ENCODE assay signal across 25 cellular contexts in the genomic region with DNA sequence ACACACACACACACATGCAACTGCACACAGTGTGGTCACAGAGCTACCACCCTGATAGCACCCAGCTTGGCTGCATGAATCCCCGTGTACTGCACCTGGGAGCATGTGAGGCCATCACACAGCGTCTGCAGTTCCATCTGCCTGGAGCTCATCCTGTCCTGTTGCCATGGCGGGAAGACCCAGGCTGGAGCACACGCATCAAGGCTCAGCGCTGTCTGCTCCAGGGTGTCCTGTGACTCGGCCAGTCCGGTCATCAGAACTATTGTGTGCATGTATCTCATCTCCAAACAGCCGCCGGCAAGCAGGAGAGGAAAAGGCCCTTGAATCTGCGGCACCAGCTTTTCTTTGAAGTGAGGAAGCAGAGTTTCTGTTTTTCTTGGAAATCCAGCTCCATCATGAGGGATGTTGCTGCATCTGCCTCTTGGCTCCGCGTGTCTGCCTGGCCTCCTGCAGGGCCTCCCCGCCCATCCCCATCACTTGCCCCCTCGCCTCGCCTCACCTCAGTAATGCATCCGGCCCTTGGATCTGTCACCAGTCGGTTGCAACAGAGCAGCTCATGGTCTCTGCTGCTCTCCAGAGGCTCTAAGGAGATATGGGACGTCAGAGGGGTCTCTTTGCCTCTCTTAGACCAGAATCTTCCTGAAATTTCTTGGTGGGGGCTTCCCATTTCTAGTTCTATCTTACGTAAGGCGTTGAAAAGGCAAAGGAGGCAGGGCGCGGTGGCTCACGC. TPM values are rescaled to one million over a fixed set of nuclear protein-coding genes. Genes with fewer than 3 reads are reported as not detected.
"Had no signal": no experiment of that assay in that cellular context is flagged by ENCODE, and none has a peak within 500 bp of the region (broad histone marks: within the 10 kb centered on the region; RNA-seq: fewer than 3 reads in every experiment).

No MANE protein-coding gene starts in this region.

- H3K27me3 ChIP-seq: cardiac muscle cell, sigmoid colon, upper lobe of left lung had no signal

- H3K9ac ChIP-seq: parathyroid adenoma had no signal

- H3K4me3 Mint-ChIP-seq: activated T-cell treated with anti-CD3 and anti-CD28 coated beads, Interleukin-2, amount 50 U/mL, for 72 hours; natural killer cell; stimulated activated memory B cell treated with anti-CD40 and anti-IgM and Interleukin-4, amounts not matched to agents 10 μg/mL and 1 μg/mL and 100 μg/mL, for 72 hours had no signal

- H2AFZ ChIP-seq: parathyroid adenoma had no signal

- H3K4me1 Mint-ChIP-seq: natural killer cell; stimulated activated memory B cell treated with anti-CD40 and anti-IgM and Interleukin-4, amounts not matched to agents 10 μg/mL and 1 μg/mL and 100 μg/mL, for 72 hours had no signal

- DNase-seq: activated CD4-positive, alpha-beta T cell treated with anti-CD3 and anti-CD28 coated beads, Interleukin-2, amount 50 U/mL, for 4 hours; activated effector memory CD4-positive, alpha-beta T cell treated with anti-CD3 and anti-CD28 coated beads, Interleukin-2, amount 50 U/mL, for 16 hours; activated T-cell treated with anti-CD3 and anti-CD28 coated beads, Interleukin-2, amount 50 U/mL, for 72 hours; amniotic stem cell; foreskin keratinocyte; hippocampal formation; left cardiac atrium; mesenchymal stem cell; natural killer cell; sigmoid colon; spleen; stimulated activated CD4-positive, alpha-beta T cell treated with anti-CD3 and anti-CD28 coated beads, Interleukin-4, amount 100 ng/mL, for 4 hours; T-helper 2 cell; upper lobe of left lung had no signal

- H3K4me3 ChIP-seq: cardiac muscle cell, sigmoid colon, spleen, thoracic aorta, upper lobe of left lung had no signal

- H3K27ac ChIP-seq: cardiac muscle cell, foreskin keratinocyte, parathyroid adenoma, sigmoid colon, spleen, thoracic aorta, upper lobe of left lung, VCaP had no signal

- H3K27ac Mint-ChIP-seq: activated naive CD4-positive, alpha-beta T cell treated with anti-CD3 and anti-CD28 coated beads, Interleukin-2, amount 50 U/mL, for 72 hours; activated T-cell treated with anti-CD3 and anti-CD28 coated beads, Interleukin-2, amount 50 U/mL, for 72 hours; natural killer cell; stimulated activated memory B cell treated with anti-CD40 and anti-IgM and Interleukin-4, amounts not matched to agents 10 μg/mL and 1 μg/mL and 100 μg/mL, for 72 hours had no signal

- H3K4me1 ChIP-seq: foreskin keratinocyte, parathyroid adenoma, sigmoid colon, spleen, upper lobe of left lung had no signal

- H3K9me3 ChIP-seq: sigmoid colon, spleen, thoracic aorta, upper lobe of left lung had no signal

- H3K79me2 ChIP-seq: parathyroid adenoma had no signal

- H3K9me3 Mint-ChIP-seq: activated naive CD4-positive, alpha-beta T cell treated with anti-CD3 and anti-CD28 coated beads, Interleukin-2, amount 50 U/mL, for 72 hours; activated T-cell treated with anti-CD3 and anti-CD28 coated beads, Interleukin-2, amount 50 U/mL, for 72 hours; natural killer cell; stimulated activated memory B cell treated with anti-CD40 and anti-IgM and Interleukin-4, amounts not matched to agents 10 μg/mL and 1 μg/mL and 100 μg/mL, for 72 hours had no signal

- ATAC-seq: activated naive CD4-positive, alpha-beta T cell treated with anti-CD3 and anti-CD28 coated beads, Interleukin-2, amount 50 U/mL, for 72 hours; activated T-cell treated with anti-CD3 and anti-CD28 coated beads, Interleukin-2, amount 50 U/mL, for 72 hours; foreskin keratinocyte; left cardiac atrium; natural killer cell; stimulated activated memory B cell treated with anti-CD40 and anti-IgM and Interleukin-4, amounts not matched to agents 10 μg/mL and 1 μg/mL and 100 μg/mL, for 72 hours had no signal

- H3K36me3 ChIP-seq: cardiac muscle cell, sigmoid colon, spleen, thoracic aorta, upper lobe of left lung had no signal

- H3K36me3 Mint-ChIP-seq: activated naive CD4-positive, alpha-beta T cell treated with anti-CD3 and anti-CD28 coated beads, Interleukin-2, amount 50 U/mL, for 72 hours; natural killer cell; stimulated activated memory B cell treated with anti-CD40 and anti-IgM and Interleukin-4, amounts not matched to agents 10 μg/mL and 1 μg/mL and 100 μg/mL, for 72 hours had no signal

RNA-seq across cellular contexts. Expression of a gene that starts 23.7 kb away (rescaled TPM):
- total RNA-seq: activated CD8-positive, alpha-beta memory T cell treated with anti-CD3 and anti-CD28 coated beads for 36 hours; activated naive CD4-positive, alpha-beta T cell treated with anti-CD3 and anti-CD28 coated beads, Interleukin-2, amount 50 U/mL, for 72 hours; activated T-cell treated with anti-CD3 and anti-CD28 coated beads, Interleukin-2, amount 50 U/mL, for 72 hours; dermis microvascular lymphatic vessel endothelial cell; fibroblast of lung; natural killer cell; spleen; thoracic aorta had no signal
- polyA plus RNA-seq: fibroblast of lung, spleen had no signal

RNA-seq across cellular contexts. Expression of a gene that starts 56.1 kb away (rescaled TPM):
- total RNA-seq: activated CD8-positive, alpha-beta memory T cell treated with anti-CD3 and anti-CD28 coated beads for 36 hours; activated naive CD4-positive, alpha-beta T cell treated with anti-CD3 and anti-CD28 coated beads, Interleukin-2, amount 50 U/mL, for 72 hours; activated T-cell treated with anti-CD3 and anti-CD28 coated beads, Interleukin-2, amount 50 U/mL, for 72 hours; cardiac muscle cell; dermis microvascular lymphatic vessel endothelial cell; epithelial cell of proximal tubule; fibroblast of lung; foreskin keratinocyte; left cardiac atrium; lower leg skin; natural killer cell; sigmoid colon; spleen; thoracic aorta had no signal
- polyA plus RNA-seq: cardiac muscle cell, fibroblast of lung, foreskin keratinocyte, sigmoid colon, spleen had no signal
